Comparison of ENCODE assay signal across 1 cellular context in the genomic region with DNA sequence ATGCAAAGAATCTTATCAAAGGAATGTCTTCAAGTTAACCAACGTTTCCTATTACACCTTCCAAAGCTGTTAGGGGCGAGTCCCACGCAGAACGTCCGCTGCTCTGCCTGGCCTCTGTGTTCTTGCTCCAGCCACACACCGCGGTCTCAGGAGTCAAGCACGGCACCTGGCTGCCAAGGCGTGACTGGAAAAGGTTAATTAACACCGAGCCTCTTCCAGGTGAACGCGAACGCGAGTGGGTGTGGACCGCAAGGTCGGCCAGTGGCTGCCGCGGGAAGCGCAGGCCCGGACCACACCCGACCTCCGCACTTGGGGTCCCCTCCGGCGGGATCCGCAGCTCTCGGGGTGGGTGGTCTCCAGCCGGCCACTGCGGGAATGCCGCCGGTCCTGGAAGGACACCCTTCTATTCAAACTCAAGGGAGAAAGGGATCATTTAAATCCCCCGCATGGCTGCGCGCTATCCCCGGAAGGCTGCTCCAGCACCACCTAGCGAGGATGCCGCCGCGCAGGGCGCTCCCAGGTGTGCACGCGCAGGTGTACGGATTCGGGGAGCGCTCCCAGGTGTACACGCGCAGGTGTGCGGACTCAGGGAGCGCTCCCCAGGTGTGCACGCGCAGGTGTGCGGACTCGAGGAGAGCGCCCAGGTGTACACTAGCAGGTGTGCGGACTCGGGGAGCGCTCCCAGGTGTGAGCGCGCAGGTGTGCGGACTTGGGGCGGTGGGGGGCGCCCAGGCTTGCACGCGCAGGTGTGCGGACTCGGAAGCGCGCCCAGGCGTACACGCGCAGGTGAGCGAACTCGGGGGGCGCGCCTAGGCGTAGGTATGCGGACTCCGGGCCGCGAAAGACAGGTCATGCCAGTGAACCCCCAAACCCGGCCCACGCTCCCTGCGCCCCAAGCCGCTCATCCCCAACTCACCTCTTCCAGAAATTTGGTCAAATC.
A peak's percentile ranks its signal among the peaks of the same experiment; 100 is the strongest.
TF ChIP-seq lines count a peak whose summit lies in the region.

No MANE protein-coding gene starts in this region.

TF ChIP-seq in HepG2, 621 proteins besides CTCF, POLR2A, EP300 and RAD21 (continued from another document and continues in another):
- TF ChIP-seq ARNT2 (CRISPR knock-in tag; IDR thresholded peaks at IDR 0.05; ENCODE audit: low read depth), result peak; percentile 30; the same call in 1 of the 2 replicates
- TF ChIP-seq ZNF891 (CRISPR knock-in tag; IDR thresholded peaks at IDR 0.05), result no peak
- no peak for TF ChIP-seq ZNF580 (CRISPR knock-in tag; IDR thresholded peaks at IDR 0.05; ENCODE audit: borderline replicate concordance, low read depth)
- TF ChIP-seq, protein P1, sequence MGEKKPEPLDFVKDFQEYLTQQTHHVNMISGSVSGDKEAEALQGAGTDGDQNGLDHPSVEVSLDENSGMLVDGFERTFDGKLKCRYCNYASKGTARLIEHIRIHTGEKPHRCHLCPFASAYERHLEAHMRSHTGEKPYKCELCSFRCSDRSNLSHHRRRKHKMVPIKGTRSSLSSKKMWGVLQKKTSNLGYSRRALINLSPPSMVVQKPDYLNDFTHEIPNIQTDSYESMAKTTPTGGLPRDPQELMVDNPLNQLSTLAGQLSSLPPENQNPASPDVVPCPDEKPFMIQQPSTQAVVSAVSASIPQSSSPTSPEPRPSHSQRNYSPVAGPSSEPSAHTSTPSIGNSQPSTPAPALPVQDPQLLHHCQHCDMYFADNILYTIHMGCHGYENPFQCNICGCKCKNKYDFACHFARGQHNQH (CRISPR knock-in tag; IDR thresholded peaks at IDR 0.05), result no peak
- TF ChIP-seq ZNF432 (CRISPR knock-in tag; IDR thresholded peaks at IDR 0.05; ENCODE audit: borderline replicate concordance), result no peak
- peak; percentile 7; the same call in 1 of the 2 replicates for TF ChIP-seq ATF7-NPFF (CRISPR knock-in tag; IDR thresholded peaks at IDR 0.05; ENCODE audit: low read depth)
- TF ChIP-seq SRY (CRISPR knock-in tag; IDR thresholded peaks at IDR 0.05), result no peak
- TF ChIP-seq, protein P2, sequence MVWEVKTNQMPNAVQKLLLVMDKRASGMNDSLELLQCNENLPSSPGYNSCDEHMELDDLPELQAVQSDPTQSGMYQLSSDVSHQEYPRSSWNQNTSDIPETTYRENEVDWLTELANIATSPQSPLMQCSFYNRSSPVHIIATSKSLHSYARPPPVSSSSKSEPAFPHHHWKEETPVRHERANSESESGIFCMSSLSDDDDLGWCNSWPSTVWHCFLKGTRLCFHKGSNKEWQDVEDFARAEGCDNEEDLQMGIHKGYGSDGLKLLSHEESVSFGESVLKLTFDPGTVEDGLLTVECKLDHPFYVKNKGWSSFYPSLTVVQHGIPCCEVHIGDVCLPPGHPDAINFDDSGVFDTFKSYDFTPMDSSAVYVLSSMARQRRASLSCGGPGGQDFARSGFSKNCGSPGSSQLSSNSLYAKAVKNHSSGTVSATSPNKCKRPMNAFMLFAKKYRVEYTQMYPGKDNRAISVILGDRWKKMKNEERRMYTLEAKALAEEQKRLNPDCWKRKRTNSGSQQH (CRISPR knock-in tag; IDR thresholded peaks at IDR 0.05; ENCODE audit: low read depth), result no peak
- TF ChIP-seq NR2F6 (IDR thresholded peaks at IDR 0.05), result no peak
- no peak for TF ChIP-seq NR2F6 (CRISPR knock-in tag; IDR thresholded peaks at IDR 0.05)
- TF ChIP-seq, protein P3, sequence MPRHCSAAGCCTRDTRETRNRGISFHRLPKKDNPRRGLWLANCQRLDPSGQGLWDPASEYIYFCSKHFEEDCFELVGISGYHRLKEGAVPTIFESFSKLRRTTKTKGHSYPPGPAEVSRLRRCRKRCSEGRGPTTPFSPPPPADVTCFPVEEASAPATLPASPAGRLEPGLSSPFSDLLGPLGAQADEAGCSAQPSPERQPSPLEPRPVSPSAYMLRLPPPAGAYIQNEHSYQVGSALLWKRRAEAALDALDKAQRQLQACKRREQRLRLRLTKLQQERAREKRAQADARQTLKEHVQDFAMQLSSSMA (CRISPR knock-in tag; IDR thresholded peaks at IDR 0.05), result no peak
- no peak for TF ChIP-seq TGIF2 (CRISPR knock-in tag; IDR thresholded peaks at IDR 0.05)
- peak; percentile 35; the same call in 1 of the 2 replicates for TF ChIP-seq ZNF543 (CRISPR knock-in tag; IDR thresholded peaks at IDR 0.05)
- TF ChIP-seq HNF1B (CRISPR knock-in tag; IDR thresholded peaks at IDR 0.05), result no peak
- TF ChIP-seq SATB2 (CRISPR knock-in tag; IDR thresholded peaks at IDR 0.05), result no peak
- TF ChIP-seq SP1 (IDR thresholded peaks at IDR 0.05), result no peak
- TF ChIP-seq SP1 (CRISPR knock-in tag; IDR thresholded peaks at IDR 0.05), result no peak
- TF ChIP-seq KMT2A (CRISPR knock-in tag; IDR thresholded peaks at IDR 0.05), result peak; percentile 42; the same call in 1 of the 2 replicates
- TF ChIP-seq ZNF225 (CRISPR knock-in tag; IDR thresholded peaks at IDR 0.05), result 0 out of 2 replicates have a peak, but pooled peaks have one; percentile 13
- peak; percentile 76; the same call in 1 of the 2 replicates for TF ChIP-seq ZNF670 (CRISPR knock-in tag; IDR thresholded peaks at IDR 0.05; ENCODE audit: borderline replicate concordance)
- no peak for TF ChIP-seq PAX8 (CRISPR knock-in tag; IDR thresholded peaks at IDR 0.05; ENCODE audit: borderline replicate concordance)
- TF ChIP-seq ZSCAN29 (CRISPR knock-in tag; conservative IDR thresholded peaks at IDR 0.05), result no peak
- peak; percentile 58 for TF ChIP-seq SAP130 (CRISPR knock-in tag; IDR thresholded peaks at IDR 0.05; ENCODE audit: low read depth)
- no peak for TF ChIP-seq ZNF407 (CRISPR knock-in tag; IDR thresholded peaks at IDR 0.05; ENCODE audit: not compliant biosample characterization)
- TF ChIP-seq ZBTB7A (CRISPR knock-in tag; IDR thresholded peaks at IDR 0.05), result 0 out of 2 replicates have a peak, but pooled peaks have one; percentile 26
- TF ChIP-seq ZFP36L2 (CRISPR knock-in tag; IDR thresholded peaks at IDR 0.05), result no peak
- peak; percentile 31 for TF ChIP-seq XRCC5 (optimal IDR thresholded peaks at IDR 0.05; ENCODE audit: low read length)
- peak; percentile 68; the same call in 1 of the 2 replicates for TF ChIP-seq ZBTB7B (CRISPR knock-in tag; IDR thresholded peaks at IDR 0.05)
- TF ChIP-seq ZNF512B (CRISPR knock-in tag; IDR thresholded peaks at IDR 0.05; ENCODE audit: borderline replicate concordance), result peak; percentile 64; the same call in 1 of the 2 replicates
- 0 out of 2 replicates have a peak, but pooled peaks have one; percentile 15 for TF ChIP-seq ZFY (CRISPR knock-in tag; IDR thresholded peaks at IDR 0.05)
- TF ChIP-seq ZNF484 (CRISPR knock-in tag; IDR thresholded peaks at IDR 0.05; ENCODE audit: borderline replicate concordance, low read depth), result no peak
- TF ChIP-seq SALL1 (CRISPR knock-in tag; IDR thresholded peaks at IDR 0.05), result peak; percentile 51
- TF ChIP-seq IKZF4 (CRISPR knock-in tag; IDR thresholded peaks at IDR 0.05; ENCODE audit: borderline replicate concordance, low read depth, not compliant biosample characterization), result no peak
- TF ChIP-seq ZSCAN22 (CRISPR knock-in tag; IDR thresholded peaks at IDR 0.05), result no peak
- TF ChIP-seq, protein P4, sequence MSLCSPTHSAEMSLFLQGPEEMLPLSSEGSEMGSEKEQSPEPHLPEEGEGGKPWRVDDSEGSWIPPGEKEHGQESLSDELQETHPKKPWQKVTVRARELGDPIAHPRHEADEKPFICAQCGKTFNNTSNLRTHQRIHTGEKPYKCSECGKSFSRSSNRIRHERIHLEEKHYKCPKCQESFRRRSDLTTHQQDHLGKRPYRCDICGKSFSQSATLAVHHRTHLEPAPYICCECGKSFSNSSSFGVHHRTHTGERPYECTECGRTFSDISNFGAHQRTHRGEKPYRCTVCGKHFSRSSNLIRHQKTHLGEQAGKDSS (CRISPR knock-in tag; IDR thresholded peaks at IDR 0.05; ENCODE audit: borderline replicate concordance, low read depth), result no peak; the same call in 1 of the 2 replicates
- TF ChIP-seq ZNF761 (CRISPR knock-in tag; conservative IDR thresholded peaks at IDR 0.05), result peak; percentile 27; the same call in 1 of the 2 replicates
- no peak; the same call in 1 of the 2 replicates for TF ChIP-seq ZBTB3 (CRISPR knock-in tag; IDR thresholded peaks at IDR 0.05; ENCODE audit: borderline replicate concordance, low read depth)
- TF ChIP-seq NFYC (CRISPR knock-in tag; IDR thresholded peaks at IDR 0.05), result no peak
- peak; percentile 53 for TF ChIP-seq SRSF1 (optimal IDR thresholded peaks at IDR 0.05; ENCODE audit: low read depth, low read length)
- peak; percentile 41; the same call in 1 of the 2 replicates for TF ChIP-seq MEIS2 (CRISPR knock-in tag; IDR thresholded peaks at IDR 0.05)
- TF ChIP-seq ZNF296 (CRISPR knock-in tag; conservative IDR thresholded peaks at IDR 0.05), result peak; percentile 52; the same call in 1 of the 2 replicates
- no peak for TF ChIP-seq ZNF235 (CRISPR knock-in tag; IDR thresholded peaks at IDR 0.05; ENCODE audit: borderline replicate concordance)
- TF ChIP-seq ZNF510 (CRISPR knock-in tag; IDR thresholded peaks at IDR 0.05; ENCODE audit: low read depth), result no peak
- TF ChIP-seq KDM5B (CRISPR knock-in tag; IDR thresholded peaks at IDR 0.05; ENCODE audit: borderline replicate concordance), result peak; percentile 54; the same call in 1 of the 2 replicates
